8 cellular contexts compared by ENCODE assay signal in genomic region chr17:48457080-48457836, GRCh38. TPM values are rescaled to one million over a fixed set of nuclear protein-coding genes. Genes with fewer than 3 reads are reported as not detected.
DNase-seq lines count a peak whose midpoint lies in the region; ATAC-seq and TF ChIP-seq lines count a peak whose summit lies in the region.

No MANE protein-coding gene starts in this region.

- no peaks in the 10 kb centered on the region for H3K36me3 Mint-ChIP-seq in mesothelial cell of epicardium

- peak; percentile 95 for TF ChIP-seq CTCF in mesothelial cell of epicardium (IDR thresholded peaks at IDR 0.05; ENCODE audit: unreplicated experiment)

- peaks cover 8% of the 10 kb centered on the region for H3K27me3 Mint-ChIP-seq in mesothelial cell of epicardium (ENCODE audit: low read depth)

- H3K4me3 Mint-ChIP-seq in mesothelial cell of epicardium = peak overlapping the region; percentile 55

- peaks cover 15% of the 10 kb centered on the region for H3K9me3 Mint-ChIP-seq in mesothelial cell of epicardium

- DNase-seq in DMS79 (lab: John Stamatoyannopoulos, UW) (peak; percentile 28), NCI-H69 (lab: John Stamatoyannopoulos, UW) (peak; percentile 84), mesothelial cell of epicardium (ENCODE audit: low spot score in 2 of 2, unreplicated experiment in 2 of 2) (peak; percentile 50 to 81)
- peak; percentile 67 to 70 for DNase-seq in activated CD4-positive, alpha-beta T cell treated with anti-CD3 and anti-CD28 coated beads, Interleukin-2, amount 50 U/mL, for 4 hours
- peak; percentile 64 for DNase-seq in effector CD8-positive, alpha-beta T cell (lab: John Stamatoyannopoulos, UW)
- DNase-seq in stimulated activated CD8-positive, alpha-beta memory T cell treated with anti-CD3 and anti-CD28 coated beads, Interleukin-4, amount 100 ng/mL, for 4 hours (ENCODE audit: low read depth in 2 of 2, low spot score in 1 of 2) = peak; percentile 40 to 63

- H3K4me1 Mint-ChIP-seq in mesothelial cell of epicardium = peaks cover 17% of the 10 kb centered on the region

- no peak overlapping the region for H3K27ac Mint-ChIP-seq in mesothelial cell of epicardium

- peak; percentile 53 for ATAC-seq in HG02763 (IDR thresholded peaks at IDR 0.05; ENCODE audit: unreplicated experiment)
- no peak for ATAC-seq in GM19023 (IDR thresholded peaks at IDR 0.05; ENCODE audit: unreplicated experiment)

RNA-seq across cellular contexts. Expression of gene SKAP1, which starts 27.2 kb away (rescaled TPM):
- 3.4 to 4.3 TPM (median 3.4 TPM) in 3 replicates for total RNA-seq in mesothelial cell of epicardium

Comparison
In these comparisons a context has a peak if more than half of its experiments do, and no peak if none do; other contexts are left out.
1. DNase-seq: peak in every context shown above with its lines; median percentile 84 in NCI-H69; 68 in activated CD4-positive, alpha-beta T cell treated with anti-CD3 and anti-CD28 coated beads, Interleukin-2, amount 50 U/mL, for 4 hours; 66 in mesothelial cell of epicardium; 64 in effector CD8-positive, alpha-beta T cell; 52 in stimulated activated CD8-positive, alpha-beta memory T cell treated with anti-CD3 and anti-CD28 coated beads, Interleukin-4, amount 100 ng/mL, for 4 hours; 28 in DMS79.